Comparison of ENCODE assay signal across 25 cellular contexts in genomic region chr9:76713371-76713770, GRCh38. TPM values are rescaled to one million over a fixed set of nuclear protein-coding genes. Genes with fewer than 3 reads are reported as not detected.
DNase-seq lines count a peak whose midpoint lies in the region; ATAC-seq, FAIRE-seq and TF ChIP-seq lines count a peak whose summit lies in the region.
"Had no signal": no experiment of that assay in that cellular context is flagged by ENCODE, and none has a peak within 500 bp of the region (broad histone marks: within the 10 kb centered on the region; RNA-seq: fewer than 3 reads in every experiment).

No MANE protein-coding gene starts in this region.

- H2AFZ ChIP-seq in endothelial cell of umbilical vein (ENCODE audit: low read depth, low read length) = no peak overlapping the region
- H2AFZ ChIP-seq: GM23248 had no signal

- peaks cover 30% of the 10 kb centered on the region for H3K4me1 ChIP-seq in endothelial cell of umbilical vein (ENCODE audit: control insufficient read depth, extremely low read depth, insufficient read depth, low read length)
- H3K4me1 ChIP-seq: HAP-1 had no signal

- TF ChIP-seq POLR2A in endothelial cell of umbilical vein (IDR thresholded peaks at IDR 0.05; ENCODE audit: low read depth, low read length) = no peak

- H3K9me1 ChIP-seq in endothelial cell of umbilical vein (replicated peaks; ENCODE audit: control insufficient read depth, extremely low read depth, insufficient read depth, low read length) = no peaks in the 10 kb centered on the region

- no peaks in the 10 kb centered on the region for H3K79me2 ChIP-seq in endothelial cell of umbilical vein (ENCODE audit: control insufficient read depth, insufficient read depth, low read length)

- no peak for ATAC-seq in GM19452 (IDR thresholded peaks at IDR 0.05; ENCODE audit: unreplicated experiment)
- ATAC-seq: HepG2 had no signal

- H3K4me3 ChIP-seq in endothelial cell of umbilical vein (replicated peaks in 1 of 3; ENCODE audit: insufficient read depth in 1 of 3, low read depth in 1 of 3, low read length in 3 of 3) = no peak overlapping the region
- H3K4me3 ChIP-seq: BLaER1 treated with 17β-estradiol and CSF1 and Interleukin-3, amounts not matched to agents 10 nM and 100 nM; GM23248; HAP-1 had no signal

- FAIRE-seq in endothelial cell of umbilical vein (lab: Jason Lieb, UNC) = no peak
- FAIRE-seq: G401.6, GM12891, GM19239, HepG2 had no signal

- H3K36me3 ChIP-seq in endothelial cell of umbilical vein (ENCODE audit: control insufficient read depth in 2 of 2, extremely low read depth in 1 of 2, insufficient read depth in 2 of 2, low read length in 2 of 2) = no peaks in the 10 kb centered on the region
- H3K36me3 ChIP-seq: BLaER1 treated with 17β-estradiol and CSF1 and Interleukin-3, amounts not matched to agents 10 nM and 100 nM; HAP-1 had no signal

- peak overlapping the region; percentile 66 for H3K4me2 ChIP-seq in endothelial cell of umbilical vein (ENCODE audit: insufficient read depth, low read length)

- no peak for TF ChIP-seq CTCF in endothelial cell of umbilical vein (IDR thresholded peaks at IDR 0.05; ENCODE audit: extremely low read depth in 1 of 2, insufficient read depth in 1 of 2, low read depth in 1 of 2, low read length in 2 of 2)

- no peaks in the 10 kb centered on the region for H3K9me3 ChIP-seq in endothelial cell of umbilical vein (replicated peaks; ENCODE audit: control insufficient read depth, insufficient read depth, low read length)
- H3K9me3 ChIP-seq: BLaER1 treated with 17β-estradiol and CSF1 and Interleukin-3, amounts not matched to agents 10 nM and 100 nM; HAP-1 had no signal

- DNase-seq in NCI-H146 (lab: John Stamatoyannopoulos, UW) (peak; percentile 6), NCI-H146 treated with DMSO at 0.1 percent for 48 hours (lab: John Stamatoyannopoulos, UW; ENCODE audit: unreplicated experiment) (no peak), NCI-H69 (lab: John Stamatoyannopoulos, UW) (peak; percentile 56), endothelial cell of umbilical vein (ENCODE audit: low read depth, low spot score) (no peak), posterior vena cava (ENCODE audit: low spot score) (no peak)
- no peak for DNase-seq in activated T-cell treated with anti-CD3 and anti-CD28 coated beads, Interleukin-2, amount 50 U/mL, for 1 hour
- DNase-seq: 8988T; CD4-positive, CD25-positive, alpha-beta regulatory T cell; CD8-positive, alpha-beta memory T cell; COR-L47; DMS 273 treated with DMSO at 0.1 percent for 48 hours; DMS53; DND-41; EL; GM23248 had no signal

- peaks cover 0 to 9% of the 10 kb centered on the region in 2 experiments for H3K27me3 ChIP-seq in endothelial cell of umbilical vein (ENCODE audit: control insufficient read depth in 2 of 2, insufficient read depth in 2 of 2, low read length in 2 of 2)
- H3K27me3 ChIP-seq: BLaER1 treated with 17β-estradiol and CSF1 and Interleukin-3, amounts not matched to agents 10 nM and 100 nM had no signal

- peak overlapping the region; percentile 26 for H3K27ac ChIP-seq in endothelial cell of umbilical vein (ENCODE audit: insufficient read depth, low read depth, low read length)
- H3K27ac ChIP-seq: BLaER1 treated with 17β-estradiol and CSF1 and Interleukin-3, amounts not matched to agents 10 nM and 100 nM; GM23248 had no signal

- no TSS peak for BruUV-seq in endothelial cell of umbilical vein (replicated peaks; lab: Mats Ljungman, UMichigan)

- dilution Hi-C loops in endothelial cell of umbilical vein (cut with MboI; ENCODE audit: extremely low pct_ligation_motif_present, low sequenced_read_pairs) = no loop called here

- POLR2A ChIA-PET in endothelial cell of umbilical vein (lab: Charles Lee) = no interaction called here

- intact Hi-C loops in endothelial cell of umbilical vein (cut with micrococcal nuclease) = loop anchor here (5.0 kb wide), 1 partner anchor 294 kb away; no protein-coding TSS in a partner anchor
- intact Hi-C loops in posterior vena cava (cut with DNase I) = no loop called here

- CTCF ChIA-PET in endothelial cell of umbilical vein (lab: Charles Lee) = interaction anchor here (1.0 to 2.1 kb wide), 4 partner anchors 9 to 319 kb away, joined by 3 to 18 read pairs (median 4); partner anchors contain the start of gene RFK

- H3K9ac ChIP-seq in endothelial cell of umbilical vein (replicated peaks; ENCODE audit: extremely low read depth, insufficient read depth, low read length) = peak overlapping the region; percentile 17
- H3K9ac ChIP-seq: BLaER1 treated with 17β-estradiol and CSF1 and Interleukin-3, amounts not matched to agents 10 nM and 100 nM; GM23248 had no signal

- no peaks in the 10 kb centered on the region for H4K20me1 ChIP-seq in endothelial cell of umbilical vein (replicated peaks; ENCODE audit: control insufficient read depth, extremely low read depth, insufficient read depth, low read length)
- H4K20me1 ChIP-seq: BLaER1 treated with 17β-estradiol and CSF1 and Interleukin-3, amounts not matched to agents 10 nM and 100 nM had no signal

TF ChIP-seq in endothelial cell of umbilical vein, 7 proteins besides CTCF, POLR2A, EP300 and RAD21:
- TF ChIP-seq, protein P1, sequence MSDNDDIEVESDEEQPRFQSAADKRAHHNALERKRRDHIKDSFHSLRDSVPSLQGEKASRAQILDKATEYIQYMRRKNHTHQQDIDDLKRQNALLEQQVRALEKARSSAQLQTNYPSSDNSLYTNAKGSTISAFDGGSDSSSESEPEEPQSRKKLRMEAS (IDR thresholded peaks at IDR 0.05; ENCODE audit: insufficient read depth, insufficient read length) = no peak
- no peak for TF ChIP-seq EZH2 (IDR thresholded peaks at IDR 0.05; ENCODE audit: borderline replicate concordance, low read depth, low read length, severe bottlenecking)
- TF ChIP-seq FOS (IDR thresholded peaks at IDR 0.05; ENCODE audit: borderline replicate concordance, insufficient read depth, low read length) = no peak
- TF ChIP-seq JUN (IDR thresholded peaks at IDR 0.05; ENCODE audit: borderline replicate concordance, insufficient read depth, insufficient read length, low read depth) = no peak
- TF ChIP-seq MYC (IDR thresholded peaks at IDR 0.05; ENCODE audit: low read depth, low read length) = no peak
- TF ChIP-seq POLR2AphosphoS5 (IDR thresholded peaks at IDR 0.05; ENCODE audit: insufficient read depth, low read depth, low read length) = no peak
- TF ChIP-seq GATA2 (IDR thresholded peaks at IDR 0.05; ENCODE audit: insufficient read depth, insufficient read length, low read depth, low read length) = no peak

RNA-seq across cellular contexts. Expression of gene PCA3, which starts 50.9 kb away (rescaled TPM):
- total RNA-seq in endothelial cell of umbilical vein (0.32 and 2.5 TPM in 2 replicates), posterior vena cava (under 1 TPM in 1 of 2 donors, not detected in 1; 0.24 TPM)
- polyA plus RNA-seq in endothelial cell of umbilical vein = 0.86 and 0.88 TPM in 2 replicates
- 0.79 and 1.1 TPM in 2 replicates for polyA plus RNA-seq in endothelial cell of umbilical vein (2011; cell fraction: cytosol; rRNA removed)
- 3.2 and 3.5 TPM in 2 replicates for polyA plus RNA-seq in endothelial cell of umbilical vein (2011; cell fraction: nucleus; rRNA removed)
- polyA plus RNA-seq in endothelial cell of umbilical vein (2012) = 0.36 and 0.46 TPM in 2 replicates
- 3.7 and 3.9 TPM in 2 replicates for polyA minus RNA-seq in endothelial cell of umbilical vein
- polyA minus RNA-seq in endothelial cell of umbilical vein (2011; cell fraction: cytosol; rRNA and poly(A)+ RNA removed) = not detected
- 7.1 and 9.6 TPM in 2 replicates for polyA minus RNA-seq in endothelial cell of umbilical vein (2011; cell fraction: nucleus; rRNA and poly(A)+ RNA removed)
- total RNA-seq: A673; CD4-positive, CD25-positive, alpha-beta regulatory T cell; CD8-positive, alpha-beta memory T cell; GM23248; H4; HepG2 had no signal
- polyA plus RNA-seq: AG04450; CD4-positive, CD25-positive, alpha-beta regulatory T cell; CD8-positive, alpha-beta memory T cell; GM23248; HepG2 had no signal

Comparison
In these comparisons a context has a peak if more than half of its experiments do, and no peak if none do; other contexts are left out.
1. DNase-seq: peak in NCI-H146 (single experiment) and NCI-H69 (single experiment); none in NCI-H146 treated with DMSO at 0.1 percent for 48 hours (single experiment), endothelial cell of umbilical vein (single experiment), posterior vena cava (single experiment) and activated T-cell treated with anti-CD3 and anti-CD28 coated beads, Interleukin-2, amount 50 U/mL, for 1 hour (single experiment).